Comparison of ENCODE assay signal across 15 cellular contexts in genomic region chr7:80830584-80831319, GRCh38.
DNase-seq lines count a peak whose midpoint lies in the region; ATAC-seq and TF ChIP-seq lines count a peak whose summit lies in the region.
"Had no signal": no experiment of that assay in that cellular context is flagged by ENCODE, and none has a peak within 500 bp of the region (broad histone marks: within the 10 kb centered on the region; RNA-seq: fewer than 3 reads in every experiment).

No MANE protein-coding gene starts in this region.

- H3K4me1 Mint-ChIP-seq in type B pancreatic cell (ENCODE audit: unreplicated experiment), result peaks cover 35% of the 10 kb centered on the region
- H3K4me1 Mint-ChIP-seq: naive B cell had no signal

- H3K4me3 Mint-ChIP-seq in type B pancreatic cell, result peak overlapping the region; percentile 9

- TF ChIP-seq CTCF in astrocyte of the spinal cord (IDR thresholded peaks at IDR 0.05; ENCODE audit: low read depth, low read length) (no peak), type B pancreatic cell (conservative IDR thresholded peaks at IDR 0.05) (no peak), dorsolateral prefrontal cortex (IDR thresholded peaks at IDR 0.05 in 54 of 56, conservative IDR thresholded peaks at IDR 0.05 in 2 of 56; ENCODE audit: low read depth in 1 of 56, partially characterized antibody in 56 of 56) (no peak)

- intact Hi-C loops in dorsolateral prefrontal cortex (cut with DNase I), result no loop called here

- H3K27ac Mint-ChIP-seq in type B pancreatic cell, result peak overlapping the region; percentile 14
- H3K27ac Mint-ChIP-seq: naive B cell had no signal

- no peaks in the 10 kb centered on the region for H3K27me3 Mint-ChIP-seq in type B pancreatic cell
- H3K27me3 Mint-ChIP-seq: naive B cell had no signal

- H3K36me3 Mint-ChIP-seq in type B pancreatic cell, result peaks cover 14% of the 10 kb centered on the region
- H3K36me3 Mint-ChIP-seq: naive B cell had no signal

- H3K9me3 Mint-ChIP-seq in type B pancreatic cell, result peaks cover 2% of the 10 kb centered on the region

- DNase-seq in NCI-H2107 treated with DMSO at 0.1 percent for 48 hours (lab: John Stamatoyannopoulos, UW; ENCODE audit: unreplicated experiment) (peak; percentile 18), NCI-H2107 (lab: John Stamatoyannopoulos, UW) (no peak), astrocyte of the spinal cord (ENCODE audit: low read depth, low spot score) (peak; percentile 33), kidney tubule cell (ENCODE audit: low spot score) (peak; percentile 47), type B pancreatic cell (ENCODE audit: extremely low spot score, unreplicated experiment) (no peak), dorsolateral prefrontal cortex (no peak), DMS 273 (lab: John Stamatoyannopoulos, UW; ENCODE audit: unreplicated experiment) (no peak)
- DNase-seq: activated gamma-delta T cell; kidney glomerular epithelial cell; naive B cell; PC-9; stimulated activated CD4-positive, alpha-beta T cell treated with anti-CD3 and anti-CD28 coated beads, Interleukin-4, amount 100 ng/mL, for 24 hours; upper lobe of right lung; WERI-Rb-1 had no signal

- H3K4me3 ChIP-seq in astrocyte of the spinal cord (ENCODE audit: low read depth, low read length) (no peak overlapping the region), dorsolateral prefrontal cortex (no peak overlapping the region)
- H3K4me3 ChIP-seq: PC-9, upper lobe of right lung had no signal

- no peak overlapping the region for H3K27ac ChIP-seq in dorsolateral prefrontal cortex
- H3K27ac ChIP-seq: PC-9, upper lobe of right lung, WERI-Rb-1 had no signal

- in situ Hi-C loops in astrocyte of the spinal cord (cut with HindIII; ENCODE audit: low sequenced_read_pairs), result no loop called here

- ATAC-seq in HG03097 (IDR thresholded peaks at IDR 0.05; ENCODE audit: low FRiP score, unreplicated experiment), result no peak

- H3K27me3 ChIP-seq in dorsolateral prefrontal cortex, result no peaks in the 10 kb centered on the region
- H3K27me3 ChIP-seq: upper lobe of right lung had no signal

Comparison
In these comparisons a context has a peak if more than half of its experiments do, and no peak if none do; other contexts are left out.
1. DNase-seq: peak in NCI-H2107 treated with DMSO at 0.1 percent for 48 hours (single experiment), astrocyte of the spinal cord (single experiment) and kidney tubule cell (single experiment); none in NCI-H2107 (single experiment), type B pancreatic cell (single experiment), dorsolateral prefrontal cortex (0 of 10) and DMS 273 (single experiment).